In genomic region chr1:10866314-10867091, GRCh38 we compare ENCODE assay signal across 9 cellular contexts.
DNase-seq lines count a peak whose midpoint lies in the region; TF ChIP-seq lines count a peak whose summit lies in the region.
"Had no signal": no experiment of that assay in that cellular context is flagged by ENCODE, and none has a peak within 500 bp of the region (broad histone marks: within the 10 kb centered on the region; RNA-seq: fewer than 3 reads in every experiment).

No MANE protein-coding gene starts in this region.

- DNase-seq in DMS153 (lab: John Stamatoyannopoulos, UW) (peak; percentile 45), NCI-H510A treated with DMSO at 0.1 percent for 48 hours (lab: John Stamatoyannopoulos, UW) (peak; percentile 88), hepatocyte (ENCODE audit: low spot score) (peak; percentile 63), NCI-H1436 (lab: John Stamatoyannopoulos, UW) (no peak), OCI-M1 (lab: John Stamatoyannopoulos, UW) (no peak), globus pallidus (ENCODE audit: low spot score) (no peak)
- peak; percentile 41 for DNase-seq in activated naive CD4-positive, alpha-beta T cell treated with anti-CD3 and anti-CD28 coated beads, Interleukin-2, amount 50 U/mL, for 16 hours
- peak; percentile 8 to 13 for DNase-seq in stimulated activated CD4-positive, alpha-beta T cell treated with anti-CD3 and anti-CD28 coated beads, Interleukin-15, amount 100 ng/mL, for 48 hours (ENCODE audit: low read depth in 2 of 2)

- H3K9me2 ChIP-seq in hepatocyte (replicated peaks; ENCODE audit: insufficient read depth): no peaks in the 10 kb centered on the region

- peak overlapping the region; percentile 100 for H3K4me2 ChIP-seq in hepatocyte

- no peak overlapping the region for H3K27ac ChIP-seq in hepatocyte
- H3K27ac ChIP-seq: HL-60 had no signal

- H3K27me3 ChIP-seq in hepatocyte: peaks cover 28% of the 10 kb centered on the region

- WGBS in hepatocyte (ENCODE audit: low lambda C conversion rate, missing lambda C conversion rate): 14% methylated on average over 17 of the region's 31 CpGs

- no peak for TF ChIP-seq CTCF in hepatocyte (IDR thresholded peaks at IDR 0.05; ENCODE audit: poor library complexity)

- H2AFZ ChIP-seq in hepatocyte: peak overlapping the region; percentile 49

- peak overlapping the region; percentile 87 for H3K4me3 ChIP-seq in hepatocyte

- no peaks in the 10 kb centered on the region for H3K79me2 ChIP-seq in hepatocyte

- H4K20me1 ChIP-seq in hepatocyte (ENCODE audit: insufficient read depth, poor library complexity, severe bottlenecking): no peaks in the 10 kb centered on the region

- no peaks in the 10 kb centered on the region for H3K36me3 ChIP-seq in hepatocyte (replicated peaks; ENCODE audit: insufficient read depth, low read depth)

- peaks cover 21% of the 10 kb centered on the region for H3K4me1 ChIP-seq in hepatocyte (ENCODE audit: insufficient read depth)

- no peaks in the 10 kb centered on the region for H3K9me3 ChIP-seq in hepatocyte (ENCODE audit: low read depth)

Comparison
In these comparisons a context has a peak if more than half of its experiments do, and no peak if none do; other contexts are left out.
1. DNase-seq: peak in DMS153 (single experiment), NCI-H510A treated with DMSO at 0.1 percent for 48 hours (single experiment), activated naive CD4-positive, alpha-beta T cell treated with anti-CD3 and anti-CD28 coated beads, Interleukin-2, amount 50 U/mL, for 16 hours (single experiment), hepatocyte (single experiment) and stimulated activated CD4-positive, alpha-beta T cell treated with anti-CD3 and anti-CD28 coated beads, Interleukin-15, amount 100 ng/mL, for 48 hours (2 of 2); none in NCI-H1436 (single experiment), OCI-M1 (single experiment) and globus pallidus (single experiment).